In genomic region chr10:48475943-48476278, GRCh38 we compare ENCODE assay signal across 1 cellular context.
TF ChIP-seq lines count a peak whose summit lies in the region.

No MANE protein-coding gene starts in this region.

TF ChIP-seq in IMR-90, 13 proteins besides CTCF, POLR2A, EP300 and RAD21 (continued from another document):
- TF ChIP-seq USF2 (IDR thresholded peaks at IDR 0.05; ENCODE audit: low read depth, low read length) (no peak), FOS (IDR thresholded peaks at IDR 0.05; ENCODE audit: low read depth, low read length) (no peak), CEBPB (IDR thresholded peaks at IDR 0.05; ENCODE audit: low read depth, low read length) (no peak), BHLHE40 (IDR thresholded peaks at IDR 0.05; ENCODE audit: low read depth, low read length) (no peak), RFX5 (IDR thresholded peaks at IDR 0.05; ENCODE audit: low read depth, low read length) (no peak), ELK1 (IDR thresholded peaks at IDR 0.05; ENCODE audit: borderline replicate concordance, low read depth, low read length) (no peak), CHD1 (IDR thresholded peaks at IDR 0.05; ENCODE audit: low read depth, low read length) (no peak), SMC3 (IDR thresholded peaks at IDR 0.05; ENCODE audit: low read depth, low read length) (no peak), NFE2L2 (IDR thresholded peaks at IDR 0.05; ENCODE audit: low read depth, low read length) (no peak), MAFK (IDR thresholded peaks at IDR 0.05; ENCODE audit: low read depth, low read length) (no peak), RCOR1 (IDR thresholded peaks at IDR 0.05; ENCODE audit: insufficient replicate concordance, low read length) (no peak), MAZ (IDR thresholded peaks at IDR 0.05; ENCODE audit: borderline replicate concordance, low read depth, low read length) (no peak)
